Comparison of ENCODE assay signal across 23 cellular contexts in the genomic region with DNA sequence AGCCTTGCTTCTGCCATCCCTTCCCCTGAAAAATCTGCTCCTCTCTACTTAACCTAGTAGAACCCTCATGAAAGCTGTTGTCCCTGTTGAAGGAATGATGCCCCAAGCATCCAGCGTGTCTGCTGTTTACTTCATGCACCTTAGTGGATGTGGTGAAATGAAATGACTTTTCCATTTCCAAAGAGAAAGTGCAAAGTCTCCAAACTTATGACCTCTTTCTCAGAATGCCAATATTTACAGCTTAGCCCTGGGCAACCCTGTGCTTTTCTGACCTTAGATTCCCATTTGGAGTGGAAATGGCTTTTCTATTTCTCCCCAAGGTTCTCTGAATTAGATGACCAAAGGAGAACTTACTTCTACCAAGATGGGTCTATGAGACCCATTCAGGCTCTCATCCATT.
DNase-seq lines count a peak whose midpoint lies in the region; ATAC-seq, FAIRE-seq and TF ChIP-seq lines count a peak whose summit lies in the region.
"Had no signal": no experiment of that assay in that cellular context is flagged by ENCODE, and none has a peak within 500 bp of the region (broad histone marks: within the 10 kb centered on the region; RNA-seq: fewer than 3 reads in every experiment).

No MANE protein-coding gene starts in this region.

- H3K4me1 ChIP-seq in BLaER1 (peaks cover 31% of the 10 kb centered on the region), Loucy (ENCODE audit: insufficient read depth, low read length, poor library complexity, severe bottlenecking) (peaks cover 17% of the 10 kb centered on the region), neural progenitor cell (peaks cover 13% of the 10 kb centered on the region)
- H3K4me1 ChIP-seq: BE2C, HAP-1 had no signal

- H3K79me2 ChIP-seq in Loucy (ENCODE audit: insufficient read depth, low read length), result no peaks in the 10 kb centered on the region
- H3K79me2 ChIP-seq in neural progenitor cell (ENCODE audit: low read depth), result no peaks in the 10 kb centered on the region

- H3K4me3 ChIP-seq in BLaER1 (no peak overlapping the region), Loucy (ENCODE audit: low read length, poor library complexity, severe bottlenecking) (no peak overlapping the region), neural progenitor cell (no peak overlapping the region)
- H3K4me3 ChIP-seq: A549, HAP-1 had no signal

- DNase-seq in left lobe of liver (ENCODE audit: low spot score) (no peak), neural progenitor cell (ENCODE audit: low spot score) (no peak), GM19239 (ENCODE audit: insufficient read length, low spot score) (no peak), NCI-H1694 (lab: John Stamatoyannopoulos, UW) (no peak)
- DNase-seq: 8988T; ACHN; AML-193; BE2C; Caco-2; CD4-positive, CD25-positive, alpha-beta regulatory T cell; CD8-positive, alpha-beta T cell; DMS153; DND-41; GOT3; HFFc6 had no signal

- H3K4me2 ChIP-seq in BLaER1, result peak overlapping the region; percentile 61
- peak overlapping the region; percentile 51 for H3K4me2 ChIP-seq in Loucy (ENCODE audit: low read depth, low read length, poor library complexity, severe bottlenecking)
- peak overlapping the region; percentile 34 for H3K4me2 ChIP-seq in neural progenitor cell
- H3K4me2 ChIP-seq: A549 had no signal

- no peaks in the 10 kb centered on the region for H3F3A ChIP-seq in Loucy (ENCODE audit: low read depth)
- peaks cover 11% of the 10 kb centered on the region for H3F3A ChIP-seq in neural progenitor cell (ENCODE audit: low read depth)

- peaks cover 2% of the 10 kb centered on the region for H3K27me3 Mint-ChIP-seq in neural progenitor cell (ENCODE audit: insufficient read depth, low read depth)
- H3K27me3 Mint-ChIP-seq: CD4-positive, CD25-positive, alpha-beta regulatory T cell had no signal

- no peak for FAIRE-seq in GM19239 (lab: Jason Lieb, UNC)
- FAIRE-seq: A549, G401.6, H54 had no signal

- no peak overlapping the region for H3K4me3 Mint-ChIP-seq in neural progenitor cell
- H3K4me3 Mint-ChIP-seq: CD4-positive, CD25-positive, alpha-beta regulatory T cell; CD8-positive, alpha-beta T cell; HFFc6 had no signal

- no peaks in the 10 kb centered on the region for H3K9me3 Mint-ChIP-seq in neural progenitor cell
- H3K9me3 Mint-ChIP-seq: CD8-positive, alpha-beta T cell; HFFc6 had no signal

- TF ChIP-seq CTCF in Loucy (conservative IDR thresholded peaks at IDR 0.05; ENCODE audit: low read length) (no peak), neural progenitor cell (IDR thresholded peaks at IDR 0.05) (no peak)

- no peaks in the 10 kb centered on the region for H3K36me3 Mint-ChIP-seq in neural progenitor cell
- H3K36me3 Mint-ChIP-seq: CD4-positive, CD25-positive, alpha-beta regulatory T cell; CD8-positive, alpha-beta T cell had no signal

- H3K4me1 Mint-ChIP-seq in neural progenitor cell, result peaks cover 25% of the 10 kb centered on the region

- H3K9me3 ChIP-seq in BLaER1 (no peaks in the 10 kb centered on the region), Loucy (ENCODE audit: insufficient read depth, low read depth, low read length) (no peaks in the 10 kb centered on the region), neural progenitor cell (ENCODE audit: low read depth) (no peaks in the 10 kb centered on the region)
- H3K9me3 ChIP-seq: A549, BE2C, Caco-2, HAP-1 had no signal

- H4K20me1 ChIP-seq in BLaER1 (no peaks in the 10 kb centered on the region), Loucy (ENCODE audit: insufficient read depth, low read length, poor library complexity, severe bottlenecking) (no peaks in the 10 kb centered on the region), neural progenitor cell (ENCODE audit: low read depth) (no peaks in the 10 kb centered on the region)

- ATAC-seq in left lobe of liver (peak; percentile 51), GM18907 (IDR thresholded peaks at IDR 0.05; ENCODE audit: unreplicated experiment) (no peak)
- ATAC-seq: A549; CD8-positive, alpha-beta T cell had no signal

- H3K9me2 ChIP-seq in Loucy (replicated peaks; ENCODE audit: low read depth, low read length), result no peaks in the 10 kb centered on the region

- H3K27ac Mint-ChIP-seq in neural progenitor cell, result no peak overlapping the region
- H3K27ac Mint-ChIP-seq: CD4-positive, CD25-positive, alpha-beta regulatory T cell; CD8-positive, alpha-beta T cell; HFFc6 had no signal

- H3K27ac ChIP-seq in BLaER1 (no peak overlapping the region), neural progenitor cell (no peak overlapping the region)
- H3K27ac ChIP-seq: A549, C4-2B had no signal

- no peaks in the 10 kb centered on the region for H3K27me3 ChIP-seq in BLaER1
- no peaks in the 10 kb centered on the region for H3K27me3 ChIP-seq in Loucy (ENCODE audit: insufficient read depth, low read length, poor library complexity, severe bottlenecking)
- no peaks in the 10 kb centered on the region for H3K27me3 ChIP-seq in neural progenitor cell
- H3K27me3 ChIP-seq: BE2C had no signal

- no peak overlapping the region for H3K9ac ChIP-seq in BLaER1
- H3K9ac ChIP-seq in Loucy (ENCODE audit: low read depth, low read length, poor library complexity, severe bottlenecking), result no peak overlapping the region
- no peak overlapping the region for H3K9ac ChIP-seq in neural progenitor cell

- no peaks in the 10 kb centered on the region for H3K36me3 ChIP-seq in BLaER1
- H3K36me3 ChIP-seq in Loucy (ENCODE audit: insufficient read depth, low read length), result no peaks in the 10 kb centered on the region
- H3K36me3 ChIP-seq in neural progenitor cell, result no peaks in the 10 kb centered on the region
- H3K36me3 ChIP-seq: BE2C, HAP-1 had no signal

- H2AFZ ChIP-seq in Loucy (ENCODE audit: low read length) (no peak overlapping the region), neural progenitor cell (replicated peaks) (no peak overlapping the region)
